Comparison of ENCODE assay signal across 1 cellular context in genomic region chr11:67268684-67269268, GRCh38.
A peak's percentile ranks its signal among the peaks of the same experiment; 100 is the strongest.
TF ChIP-seq lines count a peak whose summit lies in the region.

No MANE protein-coding gene starts in this region.

TF ChIP-seq in K562, 482 proteins besides CTCF, POLR2A, EP300 and RAD21:
- TF ChIP-seq POLR2G (IDR thresholded peaks at IDR 0.05; ENCODE audit: low read depth, low read length) (peak; percentile 27; the same call in 1 of the 2 replicates), RBFOX2 (IDR thresholded peaks at IDR 0.05; ENCODE audit: low read depth, low read length) (peak; percentile 49; the same call in 1 of the 2 replicates), CHD7 (IDR thresholded peaks at IDR 0.05; ENCODE audit: low read depth, low read length) (no peak)
